ENCODE assay signal across 8 cellular contexts in genomic region chr10:93465806-93466675, GRCh38. TPM values are rescaled to one million over a fixed set of nuclear protein-coding genes. Genes with fewer than 3 reads are reported as not detected.
A peak's percentile ranks its signal among the peaks of the same experiment; 100 is the strongest.
DNase-seq lines count a peak whose midpoint lies in the region; ATAC-seq lines count a peak whose summit lies in the region.

No MANE protein-coding gene starts in this region.

- peaks cover 16% of the 10 kb centered on the region for H3K4me1 Mint-ChIP-seq in activated T-helper 17 cell treated with anti-CD3 and anti-CD28 coated beads, Interleukin-2, amount 50 U/mL, for 72 hours

- H3K9me3 Mint-ChIP-seq in activated T-helper 17 cell treated with anti-CD3 and anti-CD28 coated beads, Interleukin-2, amount 50 U/mL, for 72 hours = no peaks in the 10 kb centered on the region

- H3K27me3 Mint-ChIP-seq in activated T-helper 17 cell treated with anti-CD3 and anti-CD28 coated beads, Interleukin-2, amount 50 U/mL, for 72 hours = no peaks in the 10 kb centered on the region

- H3K4me1 ChIP-seq in mesodermal cell (ENCODE audit: control insufficient read depth, insufficient read depth, low read length, poor library complexity, severe bottlenecking) = peaks cover 55% of the 10 kb centered on the region

- H3K4me3 ChIP-seq in mesodermal cell (ENCODE audit: extremely low read depth, insufficient read depth, low read length, poor library complexity, severe bottlenecking) = no peak overlapping the region

- 87 to 96% methylated on average over 4 to 7 of the region's 8 CpGs for WGBS in mesodermal cell (ENCODE audit: insufficient coverage in 2 of 2), 2 experiments

- no peak overlapping the region for H3K4me3 Mint-ChIP-seq in activated T-helper 17 cell treated with anti-CD3 and anti-CD28 coated beads, Interleukin-2, amount 50 U/mL, for 72 hours

- peak; percentile 96 for DNase-seq in DMS 273 (lab: John Stamatoyannopoulos, UW; ENCODE audit: unreplicated experiment)
- DNase-seq in NCI-H345 treated with DMSO at 0.1 percent for 48 hours (lab: John Stamatoyannopoulos, UW; ENCODE audit: unreplicated experiment) = peak; percentile 49
- DNase-seq in dermis blood vessel endothelial cell = peak; percentile 97
- DNase-seq in SKM-1 (lab: John Stamatoyannopoulos, UW; ENCODE audit: unreplicated experiment) = no peak

- peak overlapping the region; percentile 75 for H3K27ac ChIP-seq in mesodermal cell (ENCODE audit: low read depth, low read length, severe bottlenecking)

- ATAC-seq in GM19328 (IDR thresholded peaks at IDR 0.05; ENCODE audit: unreplicated experiment) (no peak), HG03460 (IDR thresholded peaks at IDR 0.05; ENCODE audit: unreplicated experiment) (no peak)
- ATAC-seq in activated T-helper 17 cell treated with anti-CD3 and anti-CD28 coated beads, Interleukin-2, amount 50 U/mL, for 72 hours (replicated peaks) = no peak

- no peaks in the 10 kb centered on the region for H3K9me3 ChIP-seq in mesodermal cell (ENCODE audit: control insufficient read depth, low read length)

- H3K27ac Mint-ChIP-seq in activated T-helper 17 cell treated with anti-CD3 and anti-CD28 coated beads, Interleukin-2, amount 50 U/mL, for 72 hours = no peak overlapping the region

- peaks cover 8% of the 10 kb centered on the region for H3K36me3 ChIP-seq in mesodermal cell (ENCODE audit: control insufficient read depth, insufficient read depth, low read length)

- H3K36me3 Mint-ChIP-seq in activated T-helper 17 cell treated with anti-CD3 and anti-CD28 coated beads, Interleukin-2, amount 50 U/mL, for 72 hours (ENCODE audit: low read depth) = peaks cover 15% of the 10 kb centered on the region

RNA-seq across cellular contexts. Expression of gene MYOF, which starts 16.1 kb away (rescaled TPM):
- 190 and 467 TPM in 2 replicates for total RNA-seq in dermis blood vessel endothelial cell
- 49.1 TPM for polyA plus RNA-seq in mesodermal cell (2013, experiment 1 of 2)
- polyA plus RNA-seq in mesodermal cell (2013, experiment 2 of 2) = 44.0 TPM
- total RNA-seq in activated T-helper 17 cell treated with anti-CD3 and anti-CD28 coated beads, Interleukin-2, amount 50 U/mL, for 72 hours = 10 to 100 TPM; 30.6 to 50.2 TPM

RNA-seq across cellular contexts. Expression of gene CEP55, which starts 30.4 kb away (rescaled TPM):
- 18.9 and 100 TPM in 2 replicates for total RNA-seq in dermis blood vessel endothelial cell
- 28.3 TPM for polyA plus RNA-seq in mesodermal cell (2013, experiment 1 of 2)
- 35.5 TPM for polyA plus RNA-seq in mesodermal cell (2013, experiment 2 of 2)
- total RNA-seq in activated T-helper 17 cell treated with anti-CD3 and anti-CD28 coated beads, Interleukin-2, amount 50 U/mL, for 72 hours = 10 to 100 TPM; 47.8 to 73.8 TPM
